ENCODE assay signal across 20 cellular contexts in genomic region chr3:170256597-170256996, GRCh38. TPM values are rescaled to one million over a fixed set of nuclear protein-coding genes. Genes with fewer than 3 reads are reported as not detected.
DNase-seq lines count a peak whose midpoint lies in the region; ATAC-seq and TF ChIP-seq lines count a peak whose summit lies in the region.
"Had no signal": no experiment of that assay in that cellular context is flagged by ENCODE, and none has a peak within 500 bp of the region (broad histone marks: within the 10 kb centered on the region; RNA-seq: fewer than 3 reads in every experiment).

No MANE protein-coding gene starts in this region.

- H3K4me3 ChIP-seq in spleen, result no peak overlapping the region
- H3K4me3 ChIP-seq: BLaER1 had no signal

- H3K9me3 ChIP-seq in spleen, result peaks cover 0 to 11% (median 2%) of the 10 kb centered on the region in 8 donors

- H3K4me1 Mint-ChIP-seq in activated CD4-positive, alpha-beta T cell treated with anti-CD3 and anti-CD28 coated beads, Interleukin-2, amount 10 ng/mL, durations not matched to agents 24 days and 14 days, result peaks cover 40% of the 10 kb centered on the region
- peaks cover 34% of the 10 kb centered on the region for H3K4me1 Mint-ChIP-seq in activated naive CD8-positive, alpha-beta T cell (ENCODE audit: low read depth)

- ATAC-seq in GM19372 (IDR thresholded peaks at IDR 0.05; ENCODE audit: low read depth, unreplicated experiment) (peak; percentile 4), HG03432 (IDR thresholded peaks at IDR 0.05; ENCODE audit: unreplicated experiment) (peak; percentile 3), GM21367 (IDR thresholded peaks at IDR 0.05; ENCODE audit: unreplicated experiment) (no peak)
- ATAC-seq: PC-3 had no signal

- H3K36me3 ChIP-seq in spleen, result peaks cover 0 to 23% (median 9%) of the 10 kb centered on the region in 6 donors

- intact Hi-C loops in activated CD4-positive, alpha-beta T cell treated with anti-CD3 and anti-CD28 coated beads, Interleukin-2, amount 10 ng/mL, durations not matched to agents 24 days and 14 days (cut with micrococcal nuclease), result loop anchor here (5.0 kb wide), 1 partner anchor 199 kb away; no protein-coding TSS in a partner anchor
- intact Hi-C loops in spleen (cut with DNase I; ENCODE audit: low total_unique reads), result no loop called here

- peaks cover 0 to 10% (median 6%) of the 10 kb centered on the region in 6 donors for H3K4me1 ChIP-seq in spleen

- H3K27ac ChIP-seq in spleen, result no peak overlapping the region
- H3K27ac ChIP-seq: BLaER1 had no signal

- peak overlapping the region; percentile 24 for H3K4me3 Mint-ChIP-seq in activated CD4-positive, alpha-beta T cell treated with anti-CD3 and anti-CD28 coated beads, Interleukin-2, amount 10 ng/mL, durations not matched to agents 24 days and 14 days
- no peak overlapping the region for H3K4me3 Mint-ChIP-seq in activated naive CD8-positive, alpha-beta T cell
- H3K4me3 Mint-ChIP-seq: CD8-positive, alpha-beta memory T cell had no signal

- H3K27me3 ChIP-seq in spleen (replicated peaks in 1 of 7), result no peaks in the 10 kb centered on the region
- H3K27me3 ChIP-seq: BLaER1 had no signal

- peak overlapping the region; percentile 56 for H3K27ac Mint-ChIP-seq in activated CD4-positive, alpha-beta T cell treated with anti-CD3 and anti-CD28 coated beads, Interleukin-2, amount 10 ng/mL, durations not matched to agents 24 days and 14 days
- H3K27ac Mint-ChIP-seq in activated naive CD8-positive, alpha-beta T cell, result peak overlapping the region; percentile 90
- H3K27ac Mint-ChIP-seq: CD8-positive, alpha-beta memory T cell had no signal

- H3K9me3 Mint-ChIP-seq in activated CD4-positive, alpha-beta T cell treated with anti-CD3 and anti-CD28 coated beads, Interleukin-2, amount 10 ng/mL, durations not matched to agents 24 days and 14 days, result peaks cover 17% of the 10 kb centered on the region
- peaks cover 4% of the 10 kb centered on the region for H3K9me3 Mint-ChIP-seq in activated naive CD8-positive, alpha-beta T cell (ENCODE audit: low read depth)

- 79 to 92% (median 90%) methylated on average over 3 of the region's 3 CpGs for WGBS in spleen, 5 donors

- H3K36me3 Mint-ChIP-seq in activated CD4-positive, alpha-beta T cell treated with anti-CD3 and anti-CD28 coated beads, Interleukin-2, amount 10 ng/mL, durations not matched to agents 24 days and 14 days (ENCODE audit: low read depth), result peaks cover 41% of the 10 kb centered on the region
- H3K36me3 Mint-ChIP-seq in activated naive CD8-positive, alpha-beta T cell, result peaks cover 34% of the 10 kb centered on the region

- TF ChIP-seq CTCF in spleen (IDR thresholded peaks at IDR 0.05 in 8 of 11, conservative IDR thresholded peaks at IDR 0.05 in 3 of 11), result no peak

- no peak for TF ChIP-seq POLR2A in spleen (IDR thresholded peaks at IDR 0.05)

- H3K27me3 Mint-ChIP-seq in activated CD4-positive, alpha-beta T cell treated with anti-CD3 and anti-CD28 coated beads, Interleukin-2, amount 10 ng/mL, durations not matched to agents 24 days and 14 days, result no peaks in the 10 kb centered on the region
- no peaks in the 10 kb centered on the region for H3K27me3 Mint-ChIP-seq in activated naive CD8-positive, alpha-beta T cell
- H3K27me3 Mint-ChIP-seq: CD8-positive, alpha-beta memory T cell had no signal

- DNase-seq in activated CD4-positive, alpha-beta T cell treated with anti-CD3 and anti-CD28 coated beads, Interleukin-2, amount 10 ng/mL, durations not matched to agents 24 days and 14 days, result no peak
- DNase-seq in activated CD4-positive, alpha-beta T cell treated with anti-CD3 and anti-CD28 coated beads for 1 hour, result no peak
- DNase-seq in spleen, result no peak
- no peak for DNase-seq in NCI-H748 treated with DMSO at 0.1 percent for 48 hours (lab: John Stamatoyannopoulos, UW)
- DNase-seq: 8988T; CD8-positive, alpha-beta memory T cell; DND-41; GF-D8; IMR-90; MV-4-11; NCI-H1417 treated with DMSO at 0.1 percent for 48 hours; NCI-H2029; NCI-H2171 treated with DMSO at 0.1 percent for 48 hours; NCI-H510A; PC-3 had no signal

RNA-seq across cellular contexts. Expression of gene PRKCI, which starts 34.4 kb away (rescaled TPM):
- 19.7 and 32.3 TPM in 2 replicates for total RNA-seq in activated CD4-positive, alpha-beta T cell treated with anti-CD3 and anti-CD28 coated beads, Interleukin-2, amount 10 ng/mL, durations not matched to agents 24 days and 14 days
- 10 to 100 TPM; 12.0 to 28.7 (median 18.5) TPM for total RNA-seq in spleen
- polyA plus RNA-seq in spleen, result 1 to 10 TPM; 3.6 to 5.8 (median 3.8) TPM
